In genomic region chr11:64894070-64894811, GRCh38 we compare ENCODE assay signal across 8 cellular contexts. TPM values are rescaled to one million over a fixed set of nuclear protein-coding genes. Genes with fewer than 3 reads are reported as not detected.
DNase-seq lines count a peak whose midpoint lies in the region; ATAC-seq lines count a peak whose summit lies in the region.

No MANE protein-coding gene starts in this region.

- in situ Hi-C loops in G401 (cut with HindIII; ENCODE audit: low sequenced_read_pairs), result loop anchor here (5.0 kb wide), 1 partner anchor 47 kb away; no protein-coding TSS in a partner anchor

- H3K36me3 ChIP-seq in effector memory CD4-positive, alpha-beta T cell (ENCODE audit: control insufficient read depth, insufficient read depth, low read length), result peaks cover 30% of the 10 kb centered on the region
- peaks cover 34 to 36% of the 10 kb centered on the region in 2 donors for H3K36me3 ChIP-seq in mucosa of rectum (ENCODE audit: control insufficient read depth in 2 of 2, insufficient read depth in 2 of 2, low read length in 2 of 2)

- no peak overlapping the region for H3K27ac ChIP-seq in effector memory CD4-positive, alpha-beta T cell (ENCODE audit: insufficient read depth, low read length, poor library complexity, severe bottlenecking)
- peak overlapping the region; percentile 95 to 99 for H3K27ac ChIP-seq in mucosa of rectum (ENCODE audit: low read depth in 2 of 2, low read length in 2 of 2)

- H3K27me3 ChIP-seq in effector memory CD4-positive, alpha-beta T cell (replicated peaks; ENCODE audit: control insufficient read depth, insufficient read depth, low read length, poor library complexity, severe bottlenecking), result no peaks in the 10 kb centered on the region
- H3K27me3 ChIP-seq in mucosa of rectum (ENCODE audit: control insufficient read depth in 2 of 2, insufficient read depth in 2 of 2, low read length in 2 of 2), result no peaks in the 10 kb centered on the region

- no peaks in the 10 kb centered on the region for H3K9me3 ChIP-seq in effector memory CD4-positive, alpha-beta T cell (ENCODE audit: control insufficient read depth, low read length)
- no peaks in the 10 kb centered on the region for H3K9me3 ChIP-seq in mucosa of rectum (ENCODE audit: control insufficient read depth in 2 of 2, low read length in 2 of 2)

- DNase-seq in G401 (ENCODE audit: low spot score) (peak; percentile 70), NCI-H748 treated with DMSO at 0.1 percent for 48 hours (lab: John Stamatoyannopoulos, UW) (peak; percentile 34)
- peak; percentile 90 for DNase-seq in activated CD4-positive, alpha-beta memory T cell treated with anti-CD3 and anti-CD28 coated beads, Interleukin-2, amount 10 ng/mL, durations not matched to agents 7 days and 5 days
- DNase-seq in effector memory CD4-positive, alpha-beta T cell, result peak; percentile 71 to 83 (median 81)
- DNase-seq in stimulated activated CD8-positive, alpha-beta memory T cell treated with anti-CD3 and anti-CD28 coated beads, Interleukin-4, amount 100 ng/mL, for 48 hours, result peak; percentile 99

- no peaks in the 10 kb centered on the region for H3K4me1 ChIP-seq in effector memory CD4-positive, alpha-beta T cell (ENCODE audit: control insufficient read depth, insufficient read depth, low read length, poor library complexity, severe bottlenecking)
- H3K4me1 ChIP-seq in mucosa of rectum (ENCODE audit: control insufficient read depth in 2 of 2, insufficient read depth in 2 of 2, low read length in 2 of 2), result peaks cover 17 to 28% of the 10 kb centered on the region in 2 donors

- no peaks in the 10 kb centered on the region for H3K27me3 Mint-ChIP-seq in activated CD4-positive, alpha-beta memory T cell treated with anti-CD3 and anti-CD28 coated beads, Interleukin-2, amount 10 ng/mL, durations not matched to agents 7 days and 5 days

- H3K4me3 ChIP-seq in effector memory CD4-positive, alpha-beta T cell (ENCODE audit: insufficient read depth, low read depth, low read length, poor library complexity, severe bottlenecking), result no peak overlapping the region
- H3K4me3 ChIP-seq in mucosa of rectum (ENCODE audit: low read length in 2 of 2), result peak overlapping the region; percentile 93 to 96

- peak overlapping the region; percentile 83 to 98 for H3K9ac ChIP-seq in mucosa of rectum (ENCODE audit: low read depth in 1 of 2, low read length in 2 of 2)

- peaks cover 11% of the 10 kb centered on the region for H3K36me3 Mint-ChIP-seq in activated CD4-positive, alpha-beta memory T cell treated with anti-CD3 and anti-CD28 coated beads, Interleukin-2, amount 10 ng/mL, durations not matched to agents 7 days and 5 days (ENCODE audit: low read depth)

- H3K4me1 Mint-ChIP-seq in activated CD4-positive, alpha-beta memory T cell treated with anti-CD3 and anti-CD28 coated beads, Interleukin-2, amount 10 ng/mL, durations not matched to agents 7 days and 5 days, result peaks cover 2% of the 10 kb centered on the region

- no peak overlapping the region for H3K4me3 Mint-ChIP-seq in activated CD4-positive, alpha-beta memory T cell treated with anti-CD3 and anti-CD28 coated beads, Interleukin-2, amount 10 ng/mL, durations not matched to agents 7 days and 5 days

- no peak overlapping the region for H3K27ac Mint-ChIP-seq in activated CD4-positive, alpha-beta memory T cell treated with anti-CD3 and anti-CD28 coated beads, Interleukin-2, amount 10 ng/mL, durations not matched to agents 7 days and 5 days

- ATAC-seq in HG02678 (IDR thresholded peaks at IDR 0.05; ENCODE audit: unreplicated experiment), result peak; percentile 75
- no peak for ATAC-seq in HG02840 (IDR thresholded peaks at IDR 0.05; ENCODE audit: low FRiP score, unreplicated experiment)

- CTCF ChIA-PET in activated CD4-positive, alpha-beta memory T cell treated with anti-CD3 and anti-CD28 coated beads, Interleukin-2, amount 10 ng/mL, durations not matched to agents 7 days and 5 days (lab: Charles Lee), result interaction anchor here (0.6 to 30.2 kb wide), 5 partner anchors 9 to 399 kb away, joined by 3 to 957 read pairs (median 4); partner anchors contain the start of gene CDC42BPG

- H3K9me3 Mint-ChIP-seq in activated CD4-positive, alpha-beta memory T cell treated with anti-CD3 and anti-CD28 coated beads, Interleukin-2, amount 10 ng/mL, durations not matched to agents 7 days and 5 days, result no peaks in the 10 kb centered on the region

- POLR2A ChIA-PET in activated CD4-positive, alpha-beta memory T cell treated with anti-CD3 and anti-CD28 coated beads, Interleukin-2, amount 10 ng/mL, durations not matched to agents 7 days and 5 days (lab: Charles Lee), result interaction anchor here (25.5 kb wide), 1 partner anchor 37 kb away, joined by 1068 read pairs; the partner anchor contains the start of gene CDC42BPG

RNA-seq across cellular contexts. Expression of gene EHD1, which starts 15.8 kb away (rescaled TPM):
- 25.3 and 32.4 TPM in 2 replicates for total RNA-seq in G401 (2014; rRNA removed; shearing (Covaris generic))
- total RNA-seq in activated CD4-positive, alpha-beta memory T cell treated with anti-CD3 and anti-CD28 coated beads, Interleukin-2, amount 10 ng/mL, durations not matched to agents 7 days and 5 days, result 100 to 1,000 TPM; 138 to 146 TPM

RNA-seq across cellular contexts. Expression of gene ATG2A, which starts 22.8 kb away (rescaled TPM):
- total RNA-seq in G401 (2014; rRNA removed; shearing (Covaris generic)), result 15.8 and 20.5 TPM in 2 replicates
- total RNA-seq in activated CD4-positive, alpha-beta memory T cell treated with anti-CD3 and anti-CD28 coated beads, Interleukin-2, amount 10 ng/mL, durations not matched to agents 7 days and 5 days, result 10 to 100 TPM; 37.4 to 40.7 TPM

RNA-seq across cellular contexts. Expression of gene PPP2R5B, which starts 30.2 kb away (rescaled TPM):
- 11.7 and 20.5 TPM in 2 replicates for total RNA-seq in G401 (2014; rRNA removed; shearing (Covaris generic))
- total RNA-seq in activated CD4-positive, alpha-beta memory T cell treated with anti-CD3 and anti-CD28 coated beads, Interleukin-2, amount 10 ng/mL, durations not matched to agents 7 days and 5 days, result 10 to 100 TPM; 19.8 to 21.1 TPM

RNA-seq across cellular contexts. Expression of gene GPHA2, which starts 41.5 kb away (rescaled TPM):
- 0.54 and 0.80 TPM in 2 replicates for total RNA-seq in G401 (2014; rRNA removed; shearing (Covaris generic))
- total RNA-seq in activated CD4-positive, alpha-beta memory T cell treated with anti-CD3 and anti-CD28 coated beads, Interleukin-2, amount 10 ng/mL, durations not matched to agents 7 days and 5 days, result not detected

RNA-seq across cellular contexts. Expression of gene CDC42BPG, which starts 49.8 kb away (rescaled TPM):
- total RNA-seq in G401 (2014; rRNA removed; shearing (Covaris generic)), result 1.6 and 2.3 TPM in 2 replicates
- under 1 TPM; 0.65 to 0.70 TPM for total RNA-seq in activated CD4-positive, alpha-beta memory T cell treated with anti-CD3 and anti-CD28 coated beads, Interleukin-2, amount 10 ng/mL, durations not matched to agents 7 days and 5 days

Comparison
In these comparisons a context has a peak if more than half of its experiments do, and no peak if none do; other contexts are left out.
1. DNase-seq: peak in every context shown above with its lines; median percentile 99 in stimulated activated CD8-positive, alpha-beta memory T cell treated with anti-CD3 and anti-CD28 coated beads, Interleukin-4, amount 100 ng/mL, for 48 hours; 90 in activated CD4-positive, alpha-beta memory T cell treated with anti-CD3 and anti-CD28 coated beads, Interleukin-2, amount 10 ng/mL, durations not matched to agents 7 days and 5 days; 81 in effector memory CD4-positive, alpha-beta T cell; 70 in G401; 34 in NCI-H748 treated with DMSO at 0.1 percent for 48 hours.